Comparison of ENCODE assay signal across 9 cellular contexts in the genomic region with DNA sequence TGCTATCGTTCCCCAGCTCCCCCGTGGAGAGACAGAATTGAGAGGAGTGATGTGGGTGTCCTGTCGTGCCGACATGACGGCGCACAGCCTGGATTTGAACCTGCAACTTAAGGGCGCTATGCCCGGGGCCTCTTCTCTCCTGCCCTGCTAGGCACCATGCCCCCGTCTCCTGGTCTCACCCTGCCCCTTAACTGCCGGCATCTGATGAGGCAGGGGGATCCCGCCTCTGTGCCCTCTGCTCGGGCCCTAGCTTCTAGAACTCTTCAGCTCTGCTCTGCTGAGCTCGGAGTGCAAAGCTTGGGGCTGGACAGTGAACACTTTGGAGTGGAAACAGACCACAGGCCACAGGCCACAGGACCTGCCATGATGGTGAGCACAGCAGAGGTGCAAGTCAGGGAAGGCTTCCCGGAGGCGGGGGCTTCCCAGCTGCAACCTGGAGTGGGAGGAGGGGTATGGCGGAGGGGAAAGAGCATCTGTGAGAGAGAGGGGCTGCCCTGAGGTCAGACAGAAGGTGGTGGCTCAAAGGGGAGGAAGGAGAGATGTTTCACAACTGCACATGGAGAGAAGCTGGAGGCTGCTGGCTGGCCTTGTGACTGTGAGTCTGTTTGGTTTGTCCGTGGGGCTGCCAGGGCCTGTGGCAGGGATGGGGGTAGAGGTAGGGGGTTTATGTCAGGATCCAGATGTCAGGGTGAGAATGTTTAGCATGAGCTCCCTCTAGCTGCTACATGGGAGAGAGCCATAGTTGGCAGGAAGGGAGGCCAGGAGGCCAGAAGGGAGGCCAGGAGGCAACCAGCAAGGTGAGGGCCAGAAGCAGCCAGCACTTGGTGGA.
A peak's percentile ranks its signal among the peaks of the same experiment; 100 is the strongest.
DNase-seq lines count a peak whose midpoint lies in the region; ATAC-seq and TF ChIP-seq lines count a peak whose summit lies in the region.
"Had no signal": no experiment of that assay in that cellular context is flagged by ENCODE, and none has a peak within 500 bp of the region (broad histone marks: within the 10 kb centered on the region; RNA-seq: fewer than 3 reads in every experiment).

No MANE protein-coding gene starts in this region.

- DNase-seq in AG09309 (ENCODE audit: low read depth) (no peak), OCI-M1 (lab: John Stamatoyannopoulos, UW) (peak; percentile 67), foreskin keratinocyte (no peak), superior temporal gyrus (ENCODE audit: extremely low spot score) (no peak), NCI-H146 (lab: John Stamatoyannopoulos, UW) (no peak)
- no peak for DNase-seq in stimulated activated CD8-positive, alpha-beta memory T cell treated with anti-CD3 and anti-CD28 coated beads, Interleukin-4, amount 100 ng/mL, for 48 hours
- DNase-seq: NCI-H774 had no signal

- peak; percentile 35 for TF ChIP-seq CTCF in AG09309 (IDR thresholded peaks at IDR 0.05; ENCODE audit: control insufficient read depth, insufficient read depth, low read depth, low read length, missing control alignments)
- peak; percentile 18; the same call in 1 of the 2 replicates for TF ChIP-seq CTCF in GM12875 (IDR thresholded peaks at IDR 0.05; ENCODE audit: borderline replicate concordance, insufficient read depth, low read depth, low read length)
- TF ChIP-seq CTCF in foreskin keratinocyte (conservative IDR thresholded peaks at IDR 0.05): peak; percentile 52

- no peaks in the 10 kb centered on the region for H3K27me3 ChIP-seq in foreskin keratinocyte

- no peaks in the 10 kb centered on the region for H3K4me1 ChIP-seq in foreskin keratinocyte

- H3K4me3 ChIP-seq in AG09309 (ENCODE audit: control insufficient read depth, low read depth, low read length): no peak overlapping the region
- no peak overlapping the region for H3K4me3 ChIP-seq in GM12875 (ENCODE audit: low read depth, low read length)

- H3K27ac ChIP-seq in foreskin keratinocyte: no peak overlapping the region

- ATAC-seq in foreskin keratinocyte: no peak
- ATAC-seq in GM19035 (IDR thresholded peaks at IDR 0.05; ENCODE audit: unreplicated experiment): no peak
